Comparison of ENCODE assay signal across 35 cellular contexts in genomic region chr18:74275736-74276135, GRCh38. TPM values are rescaled to one million over a fixed set of nuclear protein-coding genes. Genes with fewer than 3 reads are reported as not detected.
"Had no signal": no experiment of that assay in that cellular context is flagged by ENCODE, and none has a peak within 500 bp of the region (broad histone marks: within the 10 kb centered on the region; RNA-seq: fewer than 3 reads in every experiment).

No MANE protein-coding gene starts in this region.

- H3K27ac ChIP-seq: adrenal gland, body of pancreas, esophagus muscularis mucosa, foreskin keratinocyte, gastroesophageal sphincter had no signal

- ATAC-seq: activated CD8-positive, alpha-beta memory T cell treated with anti-CD3 and anti-CD28 coated beads, Interleukin-2, amount 10 ng/mL, durations not matched to agents 7 days and 5 days; activated CD8-positive, alpha-beta T cell treated with anti-CD3 and anti-CD28 coated beads for 36 hours; activated naive CD8-positive, alpha-beta T cell treated with anti-CD3 and anti-CD28 coated beads, Interleukin-2, amount 50 U/mL, for 24 hours; body of pancreas; effector memory CD8-positive, alpha-beta T cell; foreskin keratinocyte; gastroesophageal sphincter had no signal

- H3K4me1 Mint-ChIP-seq: activated CD4-positive, alpha-beta T cell treated with anti-CD3 and anti-CD28 coated beads, Interleukin-2, amount 10 ng/mL, durations not matched to agents 7 days and 5 days; activated CD8-positive, alpha-beta memory T cell treated with anti-CD3 and anti-CD28 coated beads, Interleukin-2, amount 10 ng/mL, durations not matched to agents 7 days and 5 days; activated naive CD4-positive, alpha-beta T cell treated with anti-CD3 and anti-CD28 coated beads, Interleukin-2, amount 50 U/mL, for 24 hours; activated naive CD8-positive, alpha-beta T cell treated with anti-CD3 and anti-CD28 coated beads, Interleukin-2, amount 50 U/mL, for 24 hours had no signal

- H3K27me3 Mint-ChIP-seq: activated CD4-positive, alpha-beta T cell treated with anti-CD3 and anti-CD28 coated beads, Interleukin-2, amount 10 ng/mL, durations not matched to agents 7 days and 5 days; activated CD8-positive, alpha-beta memory T cell treated with anti-CD3 and anti-CD28 coated beads, Interleukin-2, amount 10 ng/mL, durations not matched to agents 7 days and 5 days; activated CD8-positive, alpha-beta T cell treated with anti-CD3 and anti-CD28 coated beads for 36 hours; activated naive CD4-positive, alpha-beta T cell treated with anti-CD3 and anti-CD28 coated beads, Interleukin-2, amount 50 U/mL, for 24 hours; activated naive CD8-positive, alpha-beta T cell treated with anti-CD3 and anti-CD28 coated beads for 36 hours; activated naive CD8-positive, alpha-beta T cell treated with anti-CD3 and anti-CD28 coated beads, Interleukin-2, amount 50 U/mL, for 24 hours; effector memory CD8-positive, alpha-beta T cell had no signal

- DNase-seq: activated CD4-positive, alpha-beta T cell treated with anti-CD3 and anti-CD28 coated beads for 1 hour; activated CD4-positive, alpha-beta T cell treated with anti-CD3 and anti-CD28 coated beads for 4 hours; activated CD4-positive, alpha-beta T cell treated with anti-CD3 and anti-CD28 coated beads, Interleukin-2, amount 10 ng/mL, durations not matched to agents 7 days and 5 days; activated CD4-positive, alpha-beta T cell treated with anti-CD3 and anti-CD28 coated beads, Interleukin-2, amount 50 U/mL, for 48 hours; activated CD8-positive, alpha-beta memory T cell treated with anti-CD3 and anti-CD28 coated beads, Interleukin-2, amount 10 ng/mL, durations not matched to agents 7 days and 5 days; activated CD8-positive, alpha-beta memory T cell treated with anti-CD3 and anti-CD28 coated beads, Interleukin-2, amount 50 U/mL, for 4 hours; activated CD8-positive, alpha-beta T cell treated with anti-CD3 and anti-CD28 coated beads for 36 hours; activated effector memory CD4-positive, alpha-beta T cell treated with anti-CD3 and anti-CD28 coated beads, Interleukin-2, amount 50 U/mL, for 16 hours; activated naive CD4-positive, alpha-beta T cell treated with anti-CD3 and anti-CD28 coated beads for 36 hours; activated naive CD8-positive, alpha-beta T cell treated with anti-CD3 and anti-CD28 coated beads for 36 hours; activated naive CD8-positive, alpha-beta T cell treated with anti-CD3 and anti-CD28 coated beads, Interleukin-2, amount 50 U/mL, for 24 hours; activated T-cell treated with anti-CD3 and anti-CD28 coated beads, Interleukin-2, amount 50 U/mL, for 1 hour; activated T-cell treated with anti-CD3 and anti-CD28 coated beads, Interleukin-2, amount 50 U/mL, for 48 hours; adrenal gland; amygdala; aorta; body of pancreas; caudate nucleus; cortex of kidney; dermis blood vessel endothelial cell; effector CD4-positive, alpha-beta T cell; effector memory CD8-positive, alpha-beta T cell; erythroblast; foreskin keratinocyte; T-helper 2 cell had no signal

- H3K9me3 ChIP-seq: adrenal gland, body of pancreas, esophagus muscularis mucosa, gastroesophageal sphincter had no signal

- H3K27me3 ChIP-seq: adrenal gland, body of pancreas, esophagus muscularis mucosa, foreskin keratinocyte, gastroesophageal sphincter had no signal

- FAIRE-seq: colon had no signal

- H3K4me3 ChIP-seq: adrenal gland, body of pancreas, esophagus muscularis mucosa, gastroesophageal sphincter had no signal

- H3K36me3 ChIP-seq: adrenal gland had no signal

- H3K36me3 Mint-ChIP-seq: activated CD8-positive, alpha-beta memory T cell treated with anti-CD3 and anti-CD28 coated beads, Interleukin-2, amount 10 ng/mL, durations not matched to agents 7 days and 5 days had no signal

- H3K4me3 Mint-ChIP-seq: activated CD4-positive, alpha-beta T cell treated with anti-CD3 and anti-CD28 coated beads, Interleukin-2, amount 10 ng/mL, durations not matched to agents 7 days and 5 days; activated CD8-positive, alpha-beta memory T cell treated with anti-CD3 and anti-CD28 coated beads, Interleukin-2, amount 10 ng/mL, durations not matched to agents 7 days and 5 days; activated CD8-positive, alpha-beta T cell treated with anti-CD3 and anti-CD28 coated beads for 36 hours; activated naive CD4-positive, alpha-beta T cell treated with anti-CD3 and anti-CD28 coated beads for 36 hours; activated naive CD4-positive, alpha-beta T cell treated with anti-CD3 and anti-CD28 coated beads, Interleukin-2, amount 50 U/mL, for 24 hours; activated naive CD8-positive, alpha-beta T cell treated with anti-CD3 and anti-CD28 coated beads for 36 hours; activated naive CD8-positive, alpha-beta T cell treated with anti-CD3 and anti-CD28 coated beads, Interleukin-2, amount 50 U/mL, for 24 hours; activated T-helper 1 cell treated with anti-CD3 and anti-CD28 coated beads, Interleukin-12 subunit alpha, Interleukin-12 subunit beta, Interleukin-2, Interleukin-4 antibody, amounts not matched to agents 30 ng/mL and 10 ng/mL and 1 ng/mL, durations not matched to agents 14 hours and 24 hours and 36 hours; effector memory CD8-positive, alpha-beta T cell had no signal

- H3K27ac Mint-ChIP-seq: activated CD4-positive, alpha-beta T cell treated with anti-CD3 and anti-CD28 coated beads, Interleukin-2, amount 10 ng/mL, durations not matched to agents 7 days and 5 days; activated CD8-positive, alpha-beta memory T cell treated with anti-CD3 and anti-CD28 coated beads, Interleukin-2, amount 10 ng/mL, durations not matched to agents 7 days and 5 days; activated CD8-positive, alpha-beta T cell treated with anti-CD3 and anti-CD28 coated beads for 36 hours; activated naive CD4-positive, alpha-beta T cell treated with anti-CD3 and anti-CD28 coated beads for 36 hours; activated naive CD4-positive, alpha-beta T cell treated with anti-CD3 and anti-CD28 coated beads, Interleukin-2, amount 50 U/mL, for 24 hours; activated naive CD8-positive, alpha-beta T cell treated with anti-CD3 and anti-CD28 coated beads for 36 hours; activated naive CD8-positive, alpha-beta T cell treated with anti-CD3 and anti-CD28 coated beads, Interleukin-2, amount 50 U/mL, for 24 hours; activated T-helper 1 cell treated with anti-CD3 and anti-CD28 coated beads, Interleukin-12 subunit alpha, Interleukin-12 subunit beta, Interleukin-2, Interleukin-4 antibody, amounts not matched to agents 30 ng/mL and 10 ng/mL and 1 ng/mL, durations not matched to agents 14 hours and 24 hours and 36 hours; activated T-helper 2 cell treated with anti-CD3 and anti-CD28 coated beads, Interferon-gamma antibody, Interleukin-2, Interleukin-4, amounts not matched to agents 10 μg/mL and 5 μg/mL and 100 μg/mL, durations not matched to agents 14 hours and 24 hours and 36 hours; effector memory CD8-positive, alpha-beta T cell had no signal

- H3K9me3 Mint-ChIP-seq: activated CD4-positive, alpha-beta T cell treated with anti-CD3 and anti-CD28 coated beads, Interleukin-2, amount 10 ng/mL, durations not matched to agents 7 days and 5 days; activated CD8-positive, alpha-beta T cell treated with anti-CD3 and anti-CD28 coated beads for 36 hours; activated naive CD4-positive, alpha-beta T cell treated with anti-CD3 and anti-CD28 coated beads for 36 hours; activated naive CD4-positive, alpha-beta T cell treated with anti-CD3 and anti-CD28 coated beads, Interleukin-2, amount 50 U/mL, for 24 hours; activated naive CD8-positive, alpha-beta T cell treated with anti-CD3 and anti-CD28 coated beads for 36 hours; activated naive CD8-positive, alpha-beta T cell treated with anti-CD3 and anti-CD28 coated beads, Interleukin-2, amount 50 U/mL, for 24 hours; activated T-helper 1 cell treated with anti-CD3 and anti-CD28 coated beads, Interleukin-12 subunit alpha, Interleukin-12 subunit beta, Interleukin-2, Interleukin-4 antibody, amounts not matched to agents 30 ng/mL and 10 ng/mL and 1 ng/mL, durations not matched to agents 14 hours and 24 hours and 36 hours; activated T-helper 2 cell treated with anti-CD3 and anti-CD28 coated beads, Interferon-gamma antibody, Interleukin-2, Interleukin-4, amounts not matched to agents 10 μg/mL and 5 μg/mL and 100 μg/mL, durations not matched to agents 14 hours and 24 hours and 36 hours; effector memory CD8-positive, alpha-beta T cell had no signal

RNA-seq across cellular contexts. Expression of gene C18orf63, which starts 39.9 kb away (rescaled TPM):
- total RNA-seq: activated CD4-positive, alpha-beta T cell treated with anti-CD3 and anti-CD28 coated beads, Interleukin-2, amount 10 ng/mL, durations not matched to agents 7 days and 5 days; activated CD8-positive, alpha-beta memory T cell treated with anti-CD3 and anti-CD28 coated beads for 36 hours; activated CD8-positive, alpha-beta memory T cell treated with anti-CD3 and anti-CD28 coated beads, Interleukin-2, amount 10 ng/mL, durations not matched to agents 7 days and 5 days; activated CD8-positive, alpha-beta T cell treated with anti-CD3 and anti-CD28 coated beads for 36 hours; activated naive CD4-positive, alpha-beta T cell treated with anti-CD3 and anti-CD28 coated beads for 36 hours; activated naive CD8-positive, alpha-beta T cell treated with anti-CD3 and anti-CD28 coated beads for 36 hours; activated T-helper 1 cell treated with anti-CD3 and anti-CD28 coated beads, Interleukin-12 subunit alpha, Interleukin-12 subunit beta, Interleukin-2, Interleukin-4 antibody, amounts not matched to agents 30 ng/mL and 10 ng/mL and 1 ng/mL, durations not matched to agents 14 hours and 24 hours and 36 hours; activated T-helper 2 cell treated with anti-CD3 and anti-CD28 coated beads, Interferon-gamma antibody, Interleukin-2, Interleukin-4, amounts not matched to agents 10 μg/mL and 5 μg/mL and 100 μg/mL, durations not matched to agents 14 hours and 24 hours and 36 hours; adrenal gland; aorta; body of pancreas; chondrocyte; dermis blood vessel endothelial cell; esophagus muscularis mucosa; foreskin keratinocyte; gastroesophageal sphincter; glomerular endothelial cell; T-helper 1 cell treated with Interleukin-12 subunit alpha and Interleukin-12 subunit beta and Interleukin-4 antibody, amounts not matched to agents 30 ng/mL and 1 ng/mL, for 36 hours had no signal
- polyA plus RNA-seq: adrenal gland, aorta, foreskin keratinocyte had no signal
